In genomic region chr16:28293589-28293935, GRCh38 we compare ENCODE assay signal across 10 cellular contexts. TPM values are rescaled to one million over a fixed set of nuclear protein-coding genes. Genes with fewer than 3 reads are reported as not detected.
DNase-seq lines count a peak whose midpoint lies in the region; ATAC-seq, FAIRE-seq and TF ChIP-seq lines count a peak whose summit lies in the region.
"Had no signal": no experiment of that assay in that cellular context is flagged by ENCODE, and none has a peak within 500 bp of the region (broad histone marks: within the 10 kb centered on the region; RNA-seq: fewer than 3 reads in every experiment).

No MANE protein-coding gene starts in this region.

- H3K9me3 ChIP-seq in suprapubic skin (no peaks in the 10 kb centered on the region), small intestine (ENCODE audit: control insufficient read depth, low read depth) (no peaks in the 10 kb centered on the region)

- intact Hi-C loops in lower leg skin (cut with DNase I; ENCODE audit: low total_unique reads): no loop called here

- peak overlapping the region; percentile 78 for H3K4me3 Mint-ChIP-seq in activated T-cell treated with anti-CD3 and anti-CD28 coated beads, Interleukin-2, amount 50 U/mL, for 4 hours
- peak overlapping the region; percentile 65 for H3K4me3 Mint-ChIP-seq in activated CD4-positive, alpha-beta memory T cell treated with anti-CD3 and anti-CD28 coated beads, Interleukin-2, amount 10 ng/mL, durations not matched to agents 7 days and 5 days

- H3K36me3 ChIP-seq in suprapubic skin (no peaks in the 10 kb centered on the region), small intestine (ENCODE audit: control insufficient read depth in 2 of 2, insufficient read depth in 2 of 2, low read length in 2 of 2) (no peaks in the 10 kb centered on the region)

- CTCF ChIA-PET in activated CD4-positive, alpha-beta memory T cell treated with anti-CD3 and anti-CD28 coated beads, Interleukin-2, amount 10 ng/mL, durations not matched to agents 7 days and 5 days (lab: Charles Lee): interaction anchor here (1.2 to 2.1 kb wide), 2 partner anchors 16 to 23 kb away, joined by 3 to 7 read pairs; no protein-coding TSS in a partner anchor

- H3K4me1 Mint-ChIP-seq in activated T-cell treated with anti-CD3 and anti-CD28 coated beads, Interleukin-2, amount 50 U/mL, for 4 hours (ENCODE audit: low read depth): peaks cover 65% of the 10 kb centered on the region
- H3K4me1 Mint-ChIP-seq in activated CD4-positive, alpha-beta memory T cell treated with anti-CD3 and anti-CD28 coated beads, Interleukin-2, amount 10 ng/mL, durations not matched to agents 7 days and 5 days: peaks cover 69% of the 10 kb centered on the region

- no peak for DNase-seq in activated T-cell treated with anti-CD3 and anti-CD28 coated beads, Interleukin-2, amount 50 U/mL, for 4 hours
- DNase-seq in activated T-cell treated with anti-CD3 and anti-CD28 coated beads, Interleukin-2, amount 50 U/mL, for 48 hours: no peak
- DNase-seq in activated CD4-positive, alpha-beta memory T cell treated with anti-CD3 and anti-CD28 coated beads, Interleukin-2, amount 10 ng/mL, durations not matched to agents 7 days and 5 days: no peak
- DNase-seq in lower leg skin (ENCODE audit: low spot score in 2 of 2): no peak
- no peak for DNase-seq in suprapubic skin (ENCODE audit: low spot score in 2 of 2)
- DNase-seq in small intestine: no peak
- no peak for DNase-seq in NCI-H1048 (lab: John Stamatoyannopoulos, UW)
- no peak for DNase-seq in SW 1271 (lab: John Stamatoyannopoulos, UW)

- WGBS in lower leg skin, 2 donors: 19 to 23% methylated on average over 8 to 9 of the region's 9 CpGs
- WGBS in suprapubic skin: 45% methylated on average over 6 of the region's 9 CpGs
- WGBS in small intestine, 3 donors: 12 to 30% (median 24%) methylated on average over 9 of the region's 9 CpGs

- TF ChIP-seq POLR2A in lower leg skin (IDR thresholded peaks at IDR 0.05) (no peak), suprapubic skin (IDR thresholded peaks at IDR 0.05) (no peak)

- POLR2A ChIA-PET in activated CD4-positive, alpha-beta memory T cell treated with anti-CD3 and anti-CD28 coated beads, Interleukin-2, amount 10 ng/mL, durations not matched to agents 7 days and 5 days (lab: Charles Lee): interaction anchor here (1.1 to 3.6 kb wide), 5 partner anchors 13 to 24 kb away, joined by 3 to 22 read pairs (median 4); no protein-coding TSS in a partner anchor

- peaks cover 15% of the 10 kb centered on the region for H3K4me1 ChIP-seq in suprapubic skin
- H3K4me1 ChIP-seq in small intestine (ENCODE audit: control insufficient read depth in 2 of 2, insufficient read depth in 1 of 2, low read depth in 1 of 2, low read length in 1 of 2): no peaks in the 10 kb centered on the region

- H3K27me3 Mint-ChIP-seq in activated T-cell treated with anti-CD3 and anti-CD28 coated beads, Interleukin-2, amount 50 U/mL, for 4 hours (ENCODE audit: low read depth): no peaks in the 10 kb centered on the region
- H3K27me3 Mint-ChIP-seq in activated CD4-positive, alpha-beta memory T cell treated with anti-CD3 and anti-CD28 coated beads, Interleukin-2, amount 10 ng/mL, durations not matched to agents 7 days and 5 days: peaks cover 21% of the 10 kb centered on the region

- H3K27me3 ChIP-seq in suprapubic skin: peaks cover 18% of the 10 kb centered on the region
- H3K27me3 ChIP-seq in small intestine (ENCODE audit: control insufficient read depth in 2 of 2, insufficient read depth in 2 of 2, low read length in 2 of 2): no peaks in the 10 kb centered on the region

- no peaks in the 10 kb centered on the region for H3K9me3 Mint-ChIP-seq in activated T-cell treated with anti-CD3 and anti-CD28 coated beads, Interleukin-2, amount 50 U/mL, for 4 hours
- no peaks in the 10 kb centered on the region for H3K9me3 Mint-ChIP-seq in activated CD4-positive, alpha-beta memory T cell treated with anti-CD3 and anti-CD28 coated beads, Interleukin-2, amount 10 ng/mL, durations not matched to agents 7 days and 5 days

- ATAC-seq in activated T-cell treated with anti-CD3 and anti-CD28 coated beads, Interleukin-2, amount 50 U/mL, for 4 hours: no peak

- TF ChIP-seq CTCF in lower leg skin (IDR thresholded peaks at IDR 0.05) (no peak), suprapubic skin (IDR thresholded peaks at IDR 0.05) (no peak)

- H3K27ac Mint-ChIP-seq in activated CD4-positive, alpha-beta memory T cell treated with anti-CD3 and anti-CD28 coated beads, Interleukin-2, amount 10 ng/mL, durations not matched to agents 7 days and 5 days: no peak overlapping the region

- H3K4me3 ChIP-seq in lower leg skin (ENCODE audit: low read depth, poor library complexity, severe bottlenecking): peak overlapping the region; percentile 13
- H3K4me3 ChIP-seq in suprapubic skin: peak overlapping the region; percentile 57
- peak overlapping the region in 1 of 2 donors; percentile 56 for H3K4me3 ChIP-seq in small intestine (ENCODE audit: low read depth in 1 of 2, low read length in 2 of 2)

- TF ChIP-seq EP300 in suprapubic skin (IDR thresholded peaks at IDR 0.05): no peak

- FAIRE-seq in small intestine (lab: Jason Lieb, UNC): no peak
- FAIRE-seq: GM12892 had no signal

- H3K27ac ChIP-seq in suprapubic skin (no peak overlapping the region), small intestine (ENCODE audit: low read depth in 1 of 2, low read length in 1 of 2) (no peak overlapping the region)

- no peaks in the 10 kb centered on the region for H3K36me3 Mint-ChIP-seq in activated T-cell treated with anti-CD3 and anti-CD28 coated beads, Interleukin-2, amount 50 U/mL, for 4 hours (ENCODE audit: insufficient read depth)
- H3K36me3 Mint-ChIP-seq in activated CD4-positive, alpha-beta memory T cell treated with anti-CD3 and anti-CD28 coated beads, Interleukin-2, amount 10 ng/mL, durations not matched to agents 7 days and 5 days (ENCODE audit: low read depth): peaks cover 10% of the 10 kb centered on the region

RNA-seq across cellular contexts. Expression of gene SBK1, which starts 1.2 kb away (rescaled TPM):
- total RNA-seq in activated T-cell treated with anti-CD3 and anti-CD28 coated beads, Interleukin-2, amount 50 U/mL, for 4 hours: 1 to 10 TPM; 1.4 to 1.5 (median 1.5) TPM
- total RNA-seq in activated CD4-positive, alpha-beta memory T cell treated with anti-CD3 and anti-CD28 coated beads, Interleukin-2, amount 10 ng/mL, durations not matched to agents 7 days and 5 days: 1 to 10 TPM; 9.8 TPM
- total RNA-seq in lower leg skin: 1 to 10 TPM; 1.3 to 2.7 (median 1.8) TPM
- 1 to 10 TPM in 3 of 4 donors, under 1 TPM in 1; 0.49 to 2.7 (median 2.2) TPM for total RNA-seq in suprapubic skin
- 1 to 10 TPM in 1 of 3 donors, under 1 TPM in 2; under 0.01 to 1.1 (median 0.27) TPM for polyA plus RNA-seq in small intestine
- total RNA-seq: RPMI7951 had no signal
